10 cellular contexts compared by ENCODE assay signal in the genomic region with DNA sequence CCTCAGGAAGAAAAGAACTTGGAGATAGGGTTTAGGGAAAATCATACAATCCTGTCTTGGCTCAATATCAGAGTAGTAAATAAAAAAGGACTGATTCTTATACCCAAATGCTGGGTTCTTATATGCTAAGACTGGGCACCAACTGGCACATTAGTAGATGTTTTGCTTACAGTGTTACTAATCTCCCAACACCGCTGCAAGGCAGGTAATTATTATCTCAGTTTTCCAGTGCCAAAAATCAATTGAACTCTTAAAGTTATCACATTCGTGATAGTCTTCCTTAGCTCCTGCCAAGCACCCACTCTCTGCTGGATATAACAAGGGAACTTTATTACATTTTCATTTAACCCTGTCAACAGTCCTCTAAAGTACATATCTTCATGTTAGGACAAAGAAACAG. TPM values are rescaled to one million over a fixed set of nuclear protein-coding genes. Genes with fewer than 3 reads are reported as not detected.
A peak's percentile ranks its signal among the peaks of the same experiment; 100 is the strongest.
DNase-seq lines count a peak whose midpoint lies in the region; ATAC-seq, FAIRE-seq and TF ChIP-seq lines count a peak whose summit lies in the region.
"Had no signal": no experiment of that assay in that cellular context is flagged by ENCODE, and none has a peak within 500 bp of the region (broad histone marks: within the 10 kb centered on the region; RNA-seq: fewer than 3 reads in every experiment).

No MANE protein-coding gene starts in this region.

- H3K9me3 ChIP-seq in mucosa of descending colon, result no peaks in the 10 kb centered on the region
- no peaks in the 10 kb centered on the region for H3K9me3 ChIP-seq in thymus (ENCODE audit: control insufficient read depth)

- ATAC-seq in mucosa of descending colon (no peak), GM21423 (IDR thresholded peaks at IDR 0.05; ENCODE audit: unreplicated experiment) (no peak)

- H3K4me3 ChIP-seq in LNCaP clone FGC (ENCODE audit: low read depth, low read length), result no peak overlapping the region
- H3K4me3 ChIP-seq in mucosa of descending colon, result peak overlapping the region; percentile 12
- H3K4me3 ChIP-seq in thymus (ENCODE audit: low read length), result peak overlapping the region; percentile 42

- DNase-seq in LNCaP clone FGC (ENCODE audit: low read depth) (peak; percentile 27), caudate nucleus (lab: John Stamatoyannopoulos, UW) (no peak), mucosa of descending colon (no peak), RCC 7860 (ENCODE audit: low spot score) (no peak), DMS153 (lab: John Stamatoyannopoulos, UW) (no peak)
- DNase-seq: activated CD4-positive, alpha-beta T cell treated with anti-CD3 and anti-CD28 coated beads for 4 hours had no signal

- intact Hi-C loops in mucosa of descending colon (cut with DNase I, micrococcal nuclease), result no loop called here

- WGBS in thymus, result 85% methylated on average over 2 of the region's 2 CpGs

- H3K36me3 ChIP-seq in mucosa of descending colon (ENCODE audit: low read depth) (no peaks in the 10 kb centered on the region), thymus (ENCODE audit: control insufficient read depth, insufficient read depth) (peaks cover 3% of the 10 kb centered on the region)
- H3K36me3 ChIP-seq: cardiac muscle cell had no signal

- peaks cover 32% of the 10 kb centered on the region for H3K4me1 ChIP-seq in mucosa of descending colon (ENCODE audit: low read depth)
- peaks cover 30% of the 10 kb centered on the region for H3K4me1 ChIP-seq in thymus (ENCODE audit: control insufficient read depth, insufficient read depth, low read length)

- peak overlapping the region; percentile 26 for H3K27ac ChIP-seq in caudate nucleus (ENCODE audit: low read depth, low read length)
- no peak overlapping the region for H3K27ac ChIP-seq in thymus (ENCODE audit: low read depth)
- H3K27ac ChIP-seq: cardiac muscle cell had no signal

- no peak for FAIRE-seq in RCC 7860 (lab: Jason Lieb, UNC)

- no peaks in the 10 kb centered on the region for H3K27me3 ChIP-seq in thymus (ENCODE audit: control insufficient read depth, insufficient read depth)
- H3K27me3 ChIP-seq: cardiac muscle cell had no signal

- TF ChIP-seq CTCF in LNCaP clone FGC (IDR thresholded peaks at IDR 0.05; ENCODE audit: control insufficient read depth, extremely low read depth, insufficient read depth), result no peak
- no peak for TF ChIP-seq CTCF in mucosa of descending colon (IDR thresholded peaks at IDR 0.05)

RNA-seq across cellular contexts. Expression of gene HIGD1C, which starts 25.0 kb away (rescaled TPM):
- not detected for total RNA-seq in mucosa of descending colon
- not detected for polyA plus RNA-seq in thymus
- total RNA-seq: cardiac muscle cell, mesenteric fat pad had no signal
- polyA plus RNA-seq: cardiac muscle cell had no signal
